8 cellular contexts compared by ENCODE assay signal in genomic region chr7:117119192-117119924, GRCh38.
DNase-seq lines count a peak whose midpoint lies in the region; FAIRE-seq and TF ChIP-seq lines count a peak whose summit lies in the region.

No MANE protein-coding gene starts in this region.

- no peak overlapping the region for H3K4me3 ChIP-seq in Karpas-422 (ENCODE audit: low read length)

- no peak overlapping the region for H3K27ac ChIP-seq in Karpas-422 (ENCODE audit: low read length)

- H3K36me3 ChIP-seq in Karpas-422 (ENCODE audit: insufficient read depth, low read length): no peaks in the 10 kb centered on the region

- DNase-seq in Karpas-422: peak; percentile 89
- DNase-seq in SHP77 treated with DMSO at 0.1 percent for 48 hours (lab: John Stamatoyannopoulos, UW): peak; percentile 39
- peak; percentile 34 to 66 (median 50) for DNase-seq in activated naive CD4-positive, alpha-beta T cell (lab: John Stamatoyannopoulos, UW)
- peak; percentile 86 for DNase-seq in glutamatergic neuron
- peak; percentile 89 for DNase-seq in pons (ENCODE audit: low spot score)
- DNase-seq in urothelium cell line (ENCODE audit: low spot score): peak; percentile 20
- DNase-seq in epidermal melanocyte (ENCODE audit: insufficient read length, low spot score): no peak

- no peaks in the 10 kb centered on the region for H3K36me3 Mint-ChIP-seq in glutamatergic neuron (ENCODE audit: unreplicated experiment)

- no peaks in the 10 kb centered on the region for H3K27me3 ChIP-seq in Karpas-422 (ENCODE audit: low read length)

- peaks cover 5% of the 10 kb centered on the region for H3K9me3 Mint-ChIP-seq in glutamatergic neuron (ENCODE audit: unreplicated experiment)

- H3K4me1 Mint-ChIP-seq in glutamatergic neuron (ENCODE audit: low read depth, unreplicated experiment): peaks cover 37% of the 10 kb centered on the region

- peaks cover 5% of the 10 kb centered on the region for H3K27me3 Mint-ChIP-seq in glutamatergic neuron (ENCODE audit: unreplicated experiment)

- H3K4me2 ChIP-seq in Karpas-422 (ENCODE audit: low read depth, low read length, poor library complexity, severe bottlenecking): no peak overlapping the region

- no peak overlapping the region for H3K27ac Mint-ChIP-seq in glutamatergic neuron (ENCODE audit: unreplicated experiment)

- H2AFZ ChIP-seq in Karpas-422 (ENCODE audit: low read length): no peak overlapping the region

- no peaks in the 10 kb centered on the region for H3K9me3 ChIP-seq in Karpas-422 (ENCODE audit: low read length)

- no peaks in the 10 kb centered on the region for H3K4me1 ChIP-seq in Karpas-422 (ENCODE audit: low read length)

- FAIRE-seq in urothelium cell line (lab: Jason Lieb, UNC): no peak

- no peaks in the 10 kb centered on the region for H4K20me1 ChIP-seq in Karpas-422 (ENCODE audit: insufficient read depth, low read depth, low read length)

- H3K4me3 Mint-ChIP-seq in glutamatergic neuron (ENCODE audit: unreplicated experiment): no peak overlapping the region

- no peak overlapping the region for H3K9ac ChIP-seq in Karpas-422 (ENCODE audit: low read length)

- no peaks in the 10 kb centered on the region for H3K9me2 ChIP-seq in Karpas-422 (replicated peaks; ENCODE audit: insufficient read depth, low read length)

- TF ChIP-seq CTCF in GM12801 (IDR thresholded peaks at IDR 0.05; ENCODE audit: extremely low read depth, insufficient read length) (peak; percentile 3), glutamatergic neuron (IDR thresholded peaks at IDR 0.05; ENCODE audit: partially characterized antibody, unreplicated experiment) (peak; percentile 83)

- no peaks in the 10 kb centered on the region for H3K79me2 ChIP-seq in Karpas-422 (ENCODE audit: low read length)
